16 cellular contexts compared by ENCODE assay signal in genomic region chr7:34845666-34846361, GRCh38.
DNase-seq lines count a peak whose midpoint lies in the region; ATAC-seq and TF ChIP-seq lines count a peak whose summit lies in the region.
"Had no signal": no experiment of that assay in that cellular context is flagged by ENCODE, and none has a peak within 500 bp of the region (broad histone marks: within the 10 kb centered on the region; RNA-seq: fewer than 3 reads in every experiment).

No MANE protein-coding gene starts in this region.

- no peaks in the 10 kb centered on the region for H3K4me1 ChIP-seq in sigmoid colon
- H3K4me1 ChIP-seq: lower lobe of right lung had no signal

- peak; percentile 54 for DNase-seq in ELF-1 (ENCODE audit: low read depth, low spot score)
- DNase-seq in HT1080 (ENCODE audit: low read depth) = peak; percentile 79
- peak; percentile 23 for DNase-seq in kidney tubule cell (ENCODE audit: low spot score)
- DNase-seq in NCI-H1436 (lab: John Stamatoyannopoulos, UW) = no peak
- no peak for DNase-seq in sigmoid colon
- DNase-seq: activated CD8-positive, alpha-beta memory T cell treated with anti-CD3 and anti-CD28 coated beads, Interleukin-2, amount 50 U/mL, for 4 hours; hypothalamus; lower lobe of right lung; NCI-H1105; NCI-H446 treated with DMSO at 0.1 percent for 48 hours had no signal

- no peaks in the 10 kb centered on the region for H3K36me3 Mint-ChIP-seq in activated T-helper 17 cell treated with anti-CD3 and anti-CD28 coated beads, Interleukin-2, amount 50 U/mL, for 72 hours (ENCODE audit: low read depth)
- H3K36me3 Mint-ChIP-seq: activated naive CD4-positive, alpha-beta T cell treated with anti-CD3 and anti-CD28 coated beads, Interleukin-2, amount 50 U/mL, for 72 hours had no signal

- no peak overlapping the region for H3K27ac ChIP-seq in sigmoid colon
- H3K27ac ChIP-seq: lower lobe of right lung had no signal

- no peaks in the 10 kb centered on the region for H3K36me3 ChIP-seq in sigmoid colon
- H3K36me3 ChIP-seq: lower lobe of right lung had no signal

- no peak overlapping the region for H3K4me3 Mint-ChIP-seq in activated T-helper 17 cell treated with anti-CD3 and anti-CD28 coated beads, Interleukin-2, amount 50 U/mL, for 72 hours

- TF ChIP-seq EP300 in sigmoid colon (IDR thresholded peaks at IDR 0.05) = no peak

- peak; percentile 43 for ATAC-seq in activated T-helper 17 cell treated with anti-CD3 and anti-CD28 coated beads, Interleukin-2, amount 50 U/mL, for 72 hours (replicated peaks)
- no peak for ATAC-seq in activated CD4-positive, CD25-positive, alpha-beta regulatory T cell treated with anti-CD3 and anti-CD28 coated beads, Interleukin-2, amount 50 U/mL, for 24 hours
- no peak for ATAC-seq in GM19455 (IDR thresholded peaks at IDR 0.05; ENCODE audit: unreplicated experiment)
- ATAC-seq: activated naive CD4-positive, alpha-beta T cell treated with anti-CD3 and anti-CD28 coated beads, Interleukin-2, amount 50 U/mL, for 72 hours; esophagus mucosa; lower lobe of right lung; Right ventricle myocardium inferior had no signal

- no peak for TF ChIP-seq POLR2A in sigmoid colon (IDR thresholded peaks at IDR 0.05)

- H3K9me3 ChIP-seq in sigmoid colon = peaks cover 0 to 3% (median 0%) of the 10 kb centered on the region in 4 donors
- H3K9me3 ChIP-seq: lower lobe of right lung had no signal

- H3K27me3 ChIP-seq in sigmoid colon = no peaks in the 10 kb centered on the region

- WGBS in sigmoid colon, 2 donors = 69 to 74% methylated on average over 4 of the region's 4 CpGs

- H3K27ac Mint-ChIP-seq in activated T-helper 17 cell treated with anti-CD3 and anti-CD28 coated beads, Interleukin-2, amount 50 U/mL, for 72 hours = no peak overlapping the region
- H3K27ac Mint-ChIP-seq: activated naive CD4-positive, alpha-beta T cell treated with anti-CD3 and anti-CD28 coated beads, Interleukin-2, amount 50 U/mL, for 72 hours had no signal

- no peak for TF ChIP-seq CTCF in sigmoid colon (IDR thresholded peaks at IDR 0.05)

- H3K27me3 Mint-ChIP-seq in activated T-helper 17 cell treated with anti-CD3 and anti-CD28 coated beads, Interleukin-2, amount 50 U/mL, for 72 hours = peaks cover 22% of the 10 kb centered on the region

- H3K4me3 ChIP-seq in sigmoid colon = no peak overlapping the region
- H3K4me3 ChIP-seq: lower lobe of right lung had no signal

- intact Hi-C loops in sigmoid colon (cut with DNase I) = no loop called here

- no peaks in the 10 kb centered on the region for H3K9me3 Mint-ChIP-seq in activated T-helper 17 cell treated with anti-CD3 and anti-CD28 coated beads, Interleukin-2, amount 50 U/mL, for 72 hours
- H3K9me3 Mint-ChIP-seq: activated naive CD4-positive, alpha-beta T cell treated with anti-CD3 and anti-CD28 coated beads, Interleukin-2, amount 50 U/mL, for 72 hours had no signal

- peaks cover 8% of the 10 kb centered on the region for H3K4me1 Mint-ChIP-seq in activated T-helper 17 cell treated with anti-CD3 and anti-CD28 coated beads, Interleukin-2, amount 50 U/mL, for 72 hours

Comparison
In these comparisons a context has a peak if more than half of its experiments do, and no peak if none do; other contexts are left out.
1. DNase-seq: peak in ELF-1 (single experiment), HT1080 (single experiment) and kidney tubule cell (single experiment); none in NCI-H1436 (single experiment) and sigmoid colon (single experiment).